1 cellular context compared by ENCODE assay signal in genomic region chr16:29805232-29806095, GRCh38.
TF ChIP-seq lines count a peak whose summit lies in the region.

No MANE protein-coding gene starts in this region.

TF ChIP-seq in HEK293, 187 proteins besides CTCF, POLR2A, EP300 and RAD21 (continued from another document and continues in another):
- TF ChIP-seq SP3 (tag by site-specific recombination; IDR thresholded peaks at IDR 0.05) (peak; percentile 98), ZNF266 (tag by site-specific recombination; IDR thresholded peaks at IDR 0.05; ENCODE audit: low read depth) (no peak), ZNF707 (tag by site-specific recombination; IDR thresholded peaks at IDR 0.05) (no peak), ZXDB (tag by site-specific recombination; IDR thresholded peaks at IDR 0.05) (peak; percentile 97), ZNF324 (tag by site-specific recombination; IDR thresholded peaks at IDR 0.05) (peak; percentile 94), ZNF155 (tag by site-specific recombination; IDR thresholded peaks at IDR 0.05) (no peak), ZNF664 (tag by site-specific recombination; IDR thresholded peaks at IDR 0.05) (no peak), WT1 (tag by site-specific recombination; IDR thresholded peaks at IDR 0.05) (peak; percentile 81; the same call in 1 of the 2 replicates), PRDM1 (tag by site-specific recombination; IDR thresholded peaks at IDR 0.05) (no peak), ZNF514 (tag by site-specific recombination; IDR thresholded peaks at IDR 0.05) (no peak), ZNF248 (tag by site-specific recombination; IDR thresholded peaks at IDR 0.05) (no peak), ZNF175 (tag by site-specific recombination; IDR thresholded peaks at IDR 0.05) (no peak), OSR2 (tag by site-specific recombination; IDR thresholded peaks at IDR 0.05) (peak; percentile 68), ZNF623 (tag by site-specific recombination; IDR thresholded peaks at IDR 0.05) (peak; percentile 7; the same call in 1 of the 2 replicates), MYNN (tag by site-specific recombination; IDR thresholded peaks at IDR 0.05; ENCODE audit: borderline replicate concordance) (no peak), ZNF530 (tag by site-specific recombination; IDR thresholded peaks at IDR 0.05; ENCODE audit: low read depth) (no peak), ZNF600 (tag by site-specific recombination; IDR thresholded peaks at IDR 0.05) (0 out of 2 replicates have a peak, but pooled peaks have one; percentile 70), ZNF335 (tag by site-specific recombination; conservative IDR thresholded peaks at IDR 0.05) (peak; percentile 100), ZNF132 (tag by site-specific recombination; IDR thresholded peaks at IDR 0.05; ENCODE audit: borderline replicate concordance) (no peak), ZBTB20 (tag by site-specific recombination; IDR thresholded peaks at IDR 0.05) (peak; percentile 92), ZNF394 (tag by site-specific recombination; IDR thresholded peaks at IDR 0.05; ENCODE audit: borderline replicate concordance) (no peak), ZNF548 (tag by site-specific recombination; IDR thresholded peaks at IDR 0.05) (no peak), ZFP41 (tag by site-specific recombination; IDR thresholded peaks at IDR 0.05; ENCODE audit: borderline replicate concordance) (no peak), ZNF791 (tag by site-specific recombination; IDR thresholded peaks at IDR 0.05) (no peak), SCRT1 (tag by site-specific recombination; IDR thresholded peaks at IDR 0.05; ENCODE audit: borderline replicate concordance) (no peak), KLF9 (tag by site-specific recombination; IDR thresholded peaks at IDR 0.05; ENCODE audit: low read depth) (peak; percentile 97), ZNF621 (tag by site-specific recombination; IDR thresholded peaks at IDR 0.05) (no peak), ATF2 (tag by site-specific recombination; IDR thresholded peaks at IDR 0.05; ENCODE audit: low read depth) (no peak), HOXC10 (CRISPR knock-in tag; IDR thresholded peaks at IDR 0.05) (no peak), ZBTB17 (tag by site-specific recombination; IDR thresholded peaks at IDR 0.05) (peak; percentile 93), ZNF488 (tag by site-specific recombination; IDR thresholded peaks at IDR 0.05) (no peak), ZNF221 (tag by site-specific recombination; IDR thresholded peaks at IDR 0.05; ENCODE audit: borderline replicate concordance) (0 out of 2 replicates have a peak, but pooled peaks have one; percentile 28), ZNF274 (IDR thresholded peaks at IDR 0.05; ENCODE audit: low read length) (no peak), ZNF274 (tag by site-specific recombination; IDR thresholded peaks at IDR 0.05; ENCODE audit: borderline replicate concordance) (no peak), ZNF558 (tag by site-specific recombination; IDR thresholded peaks at IDR 0.05) (no peak), PBX3 (CRISPR knock-in tag; IDR thresholded peaks at IDR 0.05) (peak; percentile 95), ZNF280C (tag by site-specific recombination; IDR thresholded peaks at IDR 0.05) (no peak)
- TF ChIP-seq, protein P1, sequence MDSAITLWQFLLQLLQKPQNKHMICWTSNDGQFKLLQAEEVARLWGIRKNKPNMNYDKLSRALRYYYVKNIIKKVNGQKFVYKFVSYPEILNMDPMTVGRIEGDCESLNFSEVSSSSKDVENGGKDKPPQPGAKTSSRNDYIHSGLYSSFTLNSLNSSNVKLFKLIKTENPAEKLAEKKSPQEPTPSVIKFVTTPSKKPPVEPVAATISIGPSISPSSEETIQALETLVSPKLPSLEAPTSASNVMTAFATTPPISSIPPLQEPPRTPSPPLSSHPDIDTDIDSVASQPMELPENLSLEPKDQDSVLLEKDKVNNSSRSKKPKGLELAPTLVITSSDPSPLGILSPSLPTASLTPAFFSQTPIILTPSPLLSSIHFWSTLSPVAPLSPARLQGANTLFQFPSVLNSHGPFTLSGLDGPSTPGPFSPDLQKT (IDR thresholded peaks at IDR 0.05; ENCODE audit: borderline replicate concordance, low read depth, low read length): no peak
- TF ChIP-seq, protein P2, sequence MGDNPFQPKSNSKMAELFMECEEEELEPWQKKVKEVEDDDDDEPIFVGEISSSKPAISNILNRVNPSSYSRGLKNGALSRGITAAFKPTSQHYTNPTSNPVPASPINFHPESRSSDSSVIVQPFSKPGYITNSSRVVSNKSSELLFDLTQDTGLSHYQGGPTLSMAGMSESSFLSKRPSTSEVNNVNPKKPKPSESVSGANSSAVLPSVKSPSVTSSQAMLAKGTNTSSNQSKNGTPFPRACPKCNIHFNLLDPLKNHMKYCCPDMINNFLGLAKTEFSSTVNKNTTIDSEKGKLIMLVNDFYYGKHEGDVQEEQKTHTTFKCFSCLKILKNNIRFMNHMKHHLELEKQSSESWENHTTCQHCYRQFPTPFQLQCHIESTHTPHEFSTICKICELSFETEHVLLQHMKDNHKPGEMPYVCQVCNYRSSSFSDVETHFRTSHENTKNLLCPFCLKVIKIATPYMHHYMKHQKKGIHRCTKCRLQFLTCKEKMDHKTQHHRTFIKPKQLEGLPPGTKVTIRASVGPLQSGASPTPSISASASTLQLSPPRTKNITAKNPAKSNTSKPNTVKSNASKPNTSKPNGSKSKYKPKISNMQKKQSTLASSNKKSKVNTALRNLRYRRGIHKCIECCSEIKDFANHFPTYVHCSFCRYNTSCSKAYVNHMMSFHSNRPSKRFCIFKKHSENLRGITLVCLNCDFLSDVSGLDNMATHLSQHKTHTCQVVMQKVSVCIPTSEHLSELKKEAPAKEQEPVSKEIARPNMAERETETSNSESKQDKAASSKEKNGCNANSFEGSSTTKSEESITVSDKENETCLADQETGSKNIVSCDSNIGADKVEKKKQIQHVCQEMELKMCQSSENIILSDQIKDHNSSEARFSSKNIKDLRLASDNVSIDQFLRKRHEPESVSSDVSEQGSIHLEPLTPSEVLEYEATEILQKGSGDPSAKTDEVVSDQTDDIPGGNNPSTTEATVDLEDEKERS (tag by site-specific recombination; IDR thresholded peaks at IDR 0.05): no peak
- TF ChIP-seq, protein P3, sequence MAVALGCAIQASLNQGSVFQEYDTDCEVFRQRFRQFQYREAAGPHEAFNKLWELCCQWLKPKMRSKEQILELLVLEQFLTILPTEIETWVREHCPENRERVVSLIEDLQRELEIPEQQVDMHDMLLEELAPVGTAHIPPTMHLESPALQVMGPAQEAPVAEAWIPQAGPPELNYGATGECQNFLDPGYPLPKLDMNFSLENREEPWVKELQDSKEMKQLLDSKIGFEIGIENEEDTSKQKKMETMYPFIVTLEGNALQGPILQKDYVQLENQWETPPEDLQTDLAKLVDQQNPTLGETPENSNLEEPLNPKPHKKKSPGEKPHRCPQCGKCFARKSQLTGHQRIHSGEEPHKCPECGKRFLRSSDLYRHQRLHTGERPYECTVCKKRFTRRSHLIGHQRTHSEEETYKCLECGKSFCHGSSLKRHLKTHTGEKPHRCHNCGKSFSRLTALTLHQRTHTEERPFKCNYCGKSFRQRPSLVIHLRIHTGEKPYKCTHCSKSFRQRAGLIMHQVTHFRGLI (tag by site-specific recombination; IDR thresholded peaks at IDR 0.05): peak; percentile 62; the same call in 1 of the 2 replicates
- TF ChIP-seq, protein P4, sequence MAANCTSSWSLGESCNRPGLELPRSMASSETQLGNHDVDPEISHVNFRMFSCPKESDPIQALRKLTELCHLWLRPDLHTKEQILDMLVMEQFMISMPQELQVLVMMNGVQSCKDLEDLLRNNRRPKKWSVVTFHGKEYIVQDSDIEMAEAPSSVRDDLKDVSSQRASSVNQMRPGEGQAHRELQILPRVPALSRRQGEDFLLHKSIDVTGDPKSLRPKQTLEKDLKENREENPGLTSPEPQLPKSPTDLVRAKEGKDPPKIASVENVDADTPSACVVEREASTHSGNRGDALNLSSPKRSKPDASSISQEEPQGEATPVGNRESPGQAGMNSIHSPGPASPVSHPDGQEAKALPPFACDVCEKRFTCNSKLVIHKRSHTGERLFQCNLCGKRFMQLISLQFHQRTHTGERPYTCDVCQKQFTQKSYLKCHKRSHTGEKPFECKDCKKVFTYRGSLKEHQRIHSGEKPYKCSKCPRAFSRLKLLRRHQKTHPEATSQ (tag by site-specific recombination; IDR thresholded peaks at IDR 0.05): peak; percentile 95
- TF ChIP-seq, protein P5, sequence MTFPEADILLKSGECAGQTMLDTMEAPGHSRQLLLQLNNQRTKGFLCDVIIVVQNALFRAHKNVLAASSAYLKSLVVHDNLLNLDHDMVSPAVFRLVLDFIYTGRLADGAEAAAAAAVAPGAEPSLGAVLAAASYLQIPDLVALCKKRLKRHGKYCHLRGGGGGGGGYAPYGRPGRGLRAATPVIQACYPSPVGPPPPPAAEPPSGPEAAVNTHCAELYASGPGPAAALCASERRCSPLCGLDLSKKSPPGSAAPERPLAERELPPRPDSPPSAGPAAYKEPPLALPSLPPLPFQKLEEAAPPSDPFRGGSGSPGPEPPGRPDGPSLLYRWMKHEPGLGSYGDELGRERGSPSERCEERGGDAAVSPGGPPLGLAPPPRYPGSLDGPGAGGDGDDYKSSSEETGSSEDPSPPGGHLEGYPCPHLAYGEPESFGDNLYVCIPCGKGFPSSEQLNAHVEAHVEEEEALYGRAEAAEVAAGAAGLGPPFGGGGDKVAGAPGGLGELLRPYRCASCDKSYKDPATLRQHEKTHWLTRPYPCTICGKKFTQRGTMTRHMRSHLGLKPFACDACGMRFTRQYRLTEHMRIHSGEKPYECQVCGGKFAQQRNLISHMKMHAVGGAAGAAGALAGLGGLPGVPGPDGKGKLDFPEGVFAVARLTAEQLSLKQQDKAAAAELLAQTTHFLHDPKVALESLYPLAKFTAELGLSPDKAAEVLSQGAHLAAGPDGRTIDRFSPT (tag by site-specific recombination; IDR thresholded peaks at IDR 0.05): no peak
- TF ChIP-seq, protein P6, sequence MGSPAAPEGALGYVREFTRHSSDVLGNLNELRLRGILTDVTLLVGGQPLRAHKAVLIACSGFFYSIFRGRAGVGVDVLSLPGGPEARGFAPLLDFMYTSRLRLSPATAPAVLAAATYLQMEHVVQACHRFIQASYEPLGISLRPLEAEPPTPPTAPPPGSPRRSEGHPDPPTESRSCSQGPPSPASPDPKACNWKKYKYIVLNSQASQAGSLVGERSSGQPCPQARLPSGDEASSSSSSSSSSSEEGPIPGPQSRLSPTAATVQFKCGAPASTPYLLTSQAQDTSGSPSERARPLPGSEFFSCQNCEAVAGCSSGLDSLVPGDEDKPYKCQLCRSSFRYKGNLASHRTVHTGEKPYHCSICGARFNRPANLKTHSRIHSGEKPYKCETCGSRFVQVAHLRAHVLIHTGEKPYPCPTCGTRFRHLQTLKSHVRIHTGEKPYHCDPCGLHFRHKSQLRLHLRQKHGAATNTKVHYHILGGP (tag by site-specific recombination; IDR thresholded peaks at IDR 0.05): no peak
